1 cellular context compared by ENCODE assay signal in the genomic region with DNA sequence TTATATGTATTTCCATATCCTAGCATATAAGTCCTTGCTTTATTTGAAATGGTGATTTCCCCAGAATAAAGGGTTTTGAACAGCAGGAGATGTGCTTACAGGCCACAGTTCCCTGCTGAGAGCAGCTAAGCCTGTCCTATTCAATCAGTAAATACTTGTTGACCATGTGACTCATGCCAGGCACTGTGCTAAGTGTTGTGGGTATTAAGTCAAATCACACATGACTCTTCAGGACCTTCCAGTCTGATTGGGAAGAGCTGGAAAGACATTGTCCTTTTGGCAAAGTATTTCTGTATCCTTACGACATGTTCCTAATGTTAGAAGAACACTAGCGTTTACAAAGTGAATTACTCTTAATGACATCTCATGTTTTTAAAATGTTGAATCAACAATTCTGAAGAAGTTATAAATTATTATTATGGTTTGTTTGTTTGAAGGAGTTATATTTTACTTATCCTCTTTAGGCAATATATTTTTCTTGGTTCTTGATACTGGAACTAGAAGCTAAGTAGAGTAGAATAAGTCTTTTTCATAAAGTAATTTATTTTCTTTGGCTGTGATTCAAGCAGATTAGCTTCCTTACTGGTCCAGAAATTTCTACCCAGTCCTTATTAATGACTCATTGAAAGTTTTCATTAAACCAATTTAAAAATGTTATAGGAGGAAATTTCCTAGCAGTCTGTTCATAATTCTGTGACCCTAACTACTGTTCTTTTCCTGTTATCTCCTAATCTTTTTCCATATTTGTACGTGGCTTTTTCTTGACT.
TF ChIP-seq lines count a peak whose summit lies in the region.

No MANE protein-coding gene starts in this region.

TF ChIP-seq in Ishikawa, 13 proteins besides CTCF, POLR2A, EP300 and RAD21 (continued from another document):
- TF ChIP-seq, protein P1, sequence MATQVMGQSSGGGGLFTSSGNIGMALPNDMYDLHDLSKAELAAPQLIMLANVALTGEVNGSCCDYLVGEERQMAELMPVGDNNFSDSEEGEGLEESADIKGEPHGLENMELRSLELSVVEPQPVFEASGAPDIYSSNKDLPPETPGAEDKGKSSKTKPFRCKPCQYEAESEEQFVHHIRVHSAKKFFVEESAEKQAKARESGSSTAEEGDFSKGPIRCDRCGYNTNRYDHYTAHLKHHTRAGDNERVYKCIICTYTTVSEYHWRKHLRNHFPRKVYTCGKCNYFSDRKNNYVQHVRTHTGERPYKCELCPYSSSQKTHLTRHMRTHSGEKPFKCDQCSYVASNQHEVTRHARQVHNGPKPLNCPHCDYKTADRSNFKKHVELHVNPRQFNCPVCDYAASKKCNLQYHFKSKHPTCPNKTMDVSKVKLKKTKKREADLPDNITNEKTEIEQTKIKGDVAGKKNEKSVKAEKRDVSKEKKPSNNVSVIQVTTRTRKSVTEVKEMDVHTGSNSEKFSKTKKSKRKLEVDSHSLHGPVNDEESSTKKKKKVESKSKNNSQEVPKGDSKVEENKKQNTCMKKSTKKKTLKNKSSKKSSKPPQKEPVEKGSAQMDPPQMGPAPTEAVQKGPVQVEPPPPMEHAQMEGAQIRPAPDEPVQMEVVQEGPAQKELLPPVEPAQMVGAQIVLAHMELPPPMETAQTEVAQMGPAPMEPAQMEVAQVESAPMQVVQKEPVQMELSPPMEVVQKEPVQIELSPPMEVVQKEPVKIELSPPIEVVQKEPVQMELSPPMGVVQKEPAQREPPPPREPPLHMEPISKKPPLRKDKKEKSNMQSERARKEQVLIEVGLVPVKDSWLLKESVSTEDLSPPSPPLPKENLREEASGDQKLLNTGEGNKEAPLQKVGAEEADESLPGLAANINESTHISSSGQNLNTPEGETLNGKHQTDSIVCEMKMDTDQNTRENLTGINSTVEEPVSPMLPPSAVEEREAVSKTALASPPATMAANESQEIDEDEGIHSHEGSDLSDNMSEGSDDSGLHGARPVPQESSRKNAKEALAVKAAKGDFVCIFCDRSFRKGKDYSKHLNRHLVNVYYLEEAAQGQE (IDR thresholded peaks at IDR 0.05; ENCODE audit: low read depth) = no peak
- TF ChIP-seq CEBPB (IDR thresholded peaks at IDR 0.05) = no peak
- TF ChIP-seq EGR1 (IDR thresholded peaks at IDR 0.05) = no peak
